In the genomic region with DNA sequence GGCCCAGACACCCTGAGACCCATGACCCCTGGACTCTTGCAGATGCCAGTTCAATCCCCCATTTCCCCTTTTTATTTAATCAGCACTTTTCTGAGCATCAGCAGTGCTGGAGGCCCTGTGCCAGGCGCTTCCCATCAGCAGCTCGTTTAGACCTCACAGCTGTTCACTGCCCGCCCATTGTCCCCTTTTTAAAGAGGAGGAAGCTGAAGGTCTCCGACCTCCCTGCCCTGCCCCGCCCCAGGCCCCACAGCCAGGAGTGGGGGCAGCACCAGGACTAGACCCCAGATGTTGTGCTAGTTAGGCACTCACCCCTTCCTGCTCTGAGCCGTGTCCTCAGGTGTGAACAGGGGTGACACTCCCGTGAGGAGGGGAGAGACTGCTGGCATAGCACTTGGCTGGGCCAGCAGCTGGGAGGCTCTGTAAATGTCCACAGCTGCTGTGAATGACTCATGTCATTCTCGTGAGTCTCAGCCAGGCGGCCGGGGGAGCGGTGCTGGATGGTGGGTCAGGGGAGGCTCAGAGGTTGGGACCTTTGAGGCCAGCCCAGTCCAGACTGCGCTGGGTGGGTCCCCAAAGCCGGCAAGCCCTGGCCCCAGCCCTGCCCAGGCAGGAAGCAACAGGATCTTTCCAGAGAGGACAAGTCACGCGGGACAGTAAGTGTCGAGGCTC, we compare ENCODE assay signal across 1 cellular context.
TF ChIP-seq lines count a peak whose summit lies in the region.

No MANE protein-coding gene starts in this region.

TF ChIP-seq in K562, 482 proteins besides CTCF, POLR2A, EP300 and RAD21:
- no peak for TF ChIP-seq ESRRA (IDR thresholded peaks at IDR 0.05; ENCODE audit: borderline replicate concordance, low read depth)
- peak; percentile 36 for TF ChIP-seq POLR2G (IDR thresholded peaks at IDR 0.05; ENCODE audit: low read depth, low read length)
- no peak for TF ChIP-seq ERF (CRISPR knock-in tag; IDR thresholded peaks at IDR 0.05)
- TF ChIP-seq ZNF561 (CRISPR knock-in tag; conservative IDR thresholded peaks at IDR 0.05): no peak
- TF ChIP-seq, protein P1, sequence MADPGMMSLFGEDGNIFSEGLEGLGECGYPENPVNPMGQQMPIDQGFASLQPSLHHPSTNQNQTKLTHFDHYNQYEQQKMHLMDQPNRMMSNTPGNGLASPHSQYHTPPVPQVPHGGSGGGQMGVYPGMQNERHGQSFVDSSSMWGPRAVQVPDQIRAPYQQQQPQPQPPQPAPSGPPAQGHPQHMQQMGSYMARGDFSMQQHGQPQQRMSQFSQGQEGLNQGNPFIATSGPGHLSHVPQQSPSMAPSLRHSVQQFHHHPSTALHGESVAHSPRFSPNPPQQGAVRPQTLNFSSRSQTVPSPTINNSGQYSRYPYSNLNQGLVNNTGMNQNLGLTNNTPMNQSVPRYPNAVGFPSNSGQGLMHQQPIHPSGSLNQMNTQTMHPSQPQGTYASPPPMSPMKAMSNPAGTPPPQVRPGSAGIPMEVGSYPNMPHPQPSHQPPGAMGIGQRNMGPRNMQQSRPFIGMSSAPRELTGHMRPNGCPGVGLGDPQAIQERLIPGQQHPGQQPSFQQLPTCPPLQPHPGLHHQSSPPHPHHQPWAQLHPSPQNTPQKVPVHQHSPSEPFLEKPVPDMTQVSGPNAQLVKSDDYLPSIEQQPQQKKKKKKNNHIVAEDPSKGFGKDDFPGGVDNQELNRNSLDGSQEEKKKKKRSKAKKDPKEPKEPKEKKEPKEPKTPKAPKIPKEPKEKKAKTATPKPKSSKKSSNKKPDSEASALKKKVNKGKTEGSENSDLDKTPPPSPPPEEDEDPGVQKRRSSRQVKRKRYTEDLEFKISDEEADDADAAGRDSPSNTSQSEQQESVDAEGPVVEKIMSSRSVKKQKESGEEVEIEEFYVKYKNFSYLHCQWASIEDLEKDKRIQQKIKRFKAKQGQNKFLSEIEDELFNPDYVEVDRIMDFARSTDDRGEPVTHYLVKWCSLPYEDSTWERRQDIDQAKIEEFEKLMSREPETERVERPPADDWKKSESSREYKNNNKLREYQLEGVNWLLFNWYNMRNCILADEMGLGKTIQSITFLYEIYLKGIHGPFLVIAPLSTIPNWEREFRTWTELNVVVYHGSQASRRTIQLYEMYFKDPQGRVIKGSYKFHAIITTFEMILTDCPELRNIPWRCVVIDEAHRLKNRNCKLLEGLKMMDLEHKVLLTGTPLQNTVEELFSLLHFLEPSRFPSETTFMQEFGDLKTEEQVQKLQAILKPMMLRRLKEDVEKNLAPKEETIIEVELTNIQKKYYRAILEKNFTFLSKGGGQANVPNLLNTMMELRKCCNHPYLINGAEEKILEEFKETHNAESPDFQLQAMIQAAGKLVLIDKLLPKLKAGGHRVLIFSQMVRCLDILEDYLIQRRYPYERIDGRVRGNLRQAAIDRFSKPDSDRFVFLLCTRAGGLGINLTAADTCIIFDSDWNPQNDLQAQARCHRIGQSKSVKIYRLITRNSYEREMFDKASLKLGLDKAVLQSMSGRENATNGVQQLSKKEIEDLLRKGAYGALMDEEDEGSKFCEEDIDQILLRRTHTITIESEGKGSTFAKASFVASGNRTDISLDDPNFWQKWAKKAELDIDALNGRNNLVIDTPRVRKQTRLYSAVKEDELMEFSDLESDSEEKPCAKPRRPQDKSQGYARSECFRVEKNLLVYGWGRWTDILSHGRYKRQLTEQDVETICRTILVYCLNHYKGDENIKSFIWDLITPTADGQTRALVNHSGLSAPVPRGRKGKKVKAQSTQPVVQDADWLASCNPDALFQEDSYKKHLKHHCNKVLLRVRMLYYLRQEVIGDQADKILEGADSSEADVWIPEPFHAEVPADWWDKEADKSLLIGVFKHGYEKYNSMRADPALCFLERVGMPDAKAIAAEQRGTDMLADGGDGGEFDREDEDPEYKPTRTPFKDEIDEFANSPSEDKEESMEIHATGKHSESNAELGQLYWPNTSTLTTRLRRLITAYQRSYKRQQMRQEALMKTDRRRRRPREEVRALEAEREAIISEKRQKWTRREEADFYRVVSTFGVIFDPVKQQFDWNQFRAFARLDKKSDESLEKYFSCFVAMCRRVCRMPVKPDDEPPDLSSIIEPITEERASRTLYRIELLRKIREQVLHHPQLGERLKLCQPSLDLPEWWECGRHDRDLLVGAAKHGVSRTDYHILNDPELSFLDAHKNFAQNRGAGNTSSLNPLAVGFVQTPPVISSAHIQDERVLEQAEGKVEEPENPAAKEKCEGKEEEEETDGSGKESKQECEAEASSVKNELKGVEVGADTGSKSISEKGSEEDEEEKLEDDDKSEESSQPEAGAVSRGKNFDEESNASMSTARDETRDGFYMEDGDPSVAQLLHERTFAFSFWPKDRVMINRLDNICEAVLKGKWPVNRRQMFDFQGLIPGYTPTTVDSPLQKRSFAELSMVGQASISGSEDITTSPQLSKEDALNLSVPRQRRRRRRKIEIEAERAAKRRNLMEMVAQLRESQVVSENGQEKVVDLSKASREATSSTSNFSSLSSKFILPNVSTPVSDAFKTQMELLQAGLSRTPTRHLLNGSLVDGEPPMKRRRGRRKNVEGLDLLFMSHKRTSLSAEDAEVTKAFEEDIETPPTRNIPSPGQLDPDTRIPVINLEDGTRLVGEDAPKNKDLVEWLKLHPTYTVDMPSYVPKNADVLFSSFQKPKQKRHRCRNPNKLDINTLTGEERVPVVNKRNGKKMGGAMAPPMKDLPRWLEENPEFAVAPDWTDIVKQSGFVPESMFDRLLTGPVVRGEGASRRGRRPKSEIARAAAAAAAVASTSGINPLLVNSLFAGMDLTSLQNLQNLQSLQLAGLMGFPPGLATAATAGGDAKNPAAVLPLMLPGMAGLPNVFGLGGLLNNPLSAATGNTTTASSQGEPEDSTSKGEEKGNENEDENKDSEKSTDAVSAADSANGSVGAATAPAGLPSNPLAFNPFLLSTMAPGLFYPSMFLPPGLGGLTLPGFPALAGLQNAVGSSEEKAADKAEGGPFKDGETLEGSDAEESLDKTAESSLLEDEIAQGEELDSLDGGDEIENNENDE (IDR thresholded peaks at IDR 0.05; ENCODE audit: low read depth, low read length): no peak
- no peak for TF ChIP-seq CXXC5 (CRISPR knock-in tag; IDR thresholded peaks at IDR 0.05)
- 0 out of 2 replicates have a peak, but pooled peaks have one; percentile 19 for TF ChIP-seq SPI1 (IDR thresholded peaks at IDR 0.05; ENCODE audit: borderline replicate concordance, low read depth, low read length)
- no peak for TF ChIP-seq PTRF (tag; IDR thresholded peaks at IDR 0.05)
- 0 out of 2 replicates have a peak, but pooled peaks have one; percentile 6 for TF ChIP-seq ZNF316 (IDR thresholded peaks at IDR 0.05)
- no peak for TF ChIP-seq HDAC2 (IDR thresholded peaks at IDR 0.05)
- TF ChIP-seq NCOA4 (IDR thresholded peaks at IDR 0.05; ENCODE audit: partially characterized antibody): no peak
- TF ChIP-seq, protein P2, sequence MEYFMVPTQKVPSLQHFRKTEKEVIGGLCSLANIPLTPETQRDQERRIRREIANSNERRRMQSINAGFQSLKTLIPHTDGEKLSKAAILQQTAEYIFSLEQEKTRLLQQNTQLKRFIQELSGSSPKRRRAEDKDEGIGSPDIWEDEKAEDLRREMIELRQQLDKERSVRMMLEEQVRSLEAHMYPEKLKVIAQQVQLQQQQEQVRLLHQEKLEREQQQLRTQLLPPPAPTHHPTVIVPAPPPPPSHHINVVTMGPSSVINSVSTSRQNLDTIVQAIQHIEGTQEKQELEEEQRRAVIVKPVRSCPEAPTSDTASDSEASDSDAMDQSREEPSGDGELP (CRISPR knock-in tag; IDR thresholded peaks at IDR 0.05; ENCODE audit: borderline replicate concordance): peak; percentile 26; the same call in 1 of the 2 replicates
- TF ChIP-seq, protein P3, sequence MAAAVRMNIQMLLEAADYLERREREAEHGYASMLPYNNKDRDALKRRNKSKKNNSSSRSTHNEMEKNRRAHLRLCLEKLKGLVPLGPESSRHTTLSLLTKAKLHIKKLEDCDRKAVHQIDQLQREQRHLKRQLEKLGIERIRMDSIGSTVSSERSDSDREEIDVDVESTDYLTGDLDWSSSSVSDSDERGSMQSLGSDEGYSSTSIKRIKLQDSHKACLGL (CRISPR knock-in tag; IDR thresholded peaks at IDR 0.05; ENCODE audit: borderline replicate concordance, poor library complexity, severe bottlenecking): no peak
